36 cellular contexts compared by ENCODE assay signal in genomic region chr11:102486584-102486983, GRCh38. TPM values are rescaled to one million over a fixed set of nuclear protein-coding genes. Genes with fewer than 3 reads are reported as not detected.
"Had no signal": no experiment of that assay in that cellular context is flagged by ENCODE, and none has a peak within 500 bp of the region (broad histone marks: within the 10 kb centered on the region; RNA-seq: fewer than 3 reads in every experiment).

No MANE protein-coding gene starts in this region.

- H3K27me3 ChIP-seq: brain microvascular endothelial cell, esophagus squamous epithelium, gastroesophageal sphincter had no signal

- FAIRE-seq: astrocyte, bronchial epithelial cell, endometrium, endothelial cell of umbilical vein had no signal

- H3K4me1 ChIP-seq: gastroesophageal sphincter, heart right ventricle had no signal

- H3K4me3 Mint-ChIP-seq: activated CD4-positive, alpha-beta memory T cell treated with anti-CD3 and anti-CD28 coated beads, Interleukin-2, amount 10 ng/mL, durations not matched to agents 7 days and 5 days; activated CD4-positive, alpha-beta T cell treated with anti-CD3 and anti-CD28 coated beads, Interleukin-2, amount 10 ng/mL, durations not matched to agents 7 days and 5 days; activated naive CD8-positive, alpha-beta T cell; activated T-cell treated with anti-CD3 and anti-CD28 coated beads, Interleukin-2, amount 50 U/mL, for 24 hours; activated T-cell treated with anti-CD3 and anti-CD28 coated beads, Interleukin-2, amount 50 U/mL, for 72 hours; central memory CD8-positive, alpha-beta T cell; effector memory CD8-positive, alpha-beta T cell had no signal

- H3K4me3 ChIP-seq: coronary artery, esophagus squamous epithelium, gastroesophageal sphincter, heart right ventricle had no signal

- H3K36me3 Mint-ChIP-seq: activated naive CD8-positive, alpha-beta T cell had no signal

- H3K9me3 ChIP-seq: esophagus squamous epithelium, gastroesophageal sphincter, heart right ventricle had no signal

- H3K27ac ChIP-seq: brain microvascular endothelial cell, coronary artery, epithelial cell of prostate, esophagus squamous epithelium, gastroesophageal sphincter, heart right ventricle had no signal

- H3K4me1 Mint-ChIP-seq: central memory CD8-positive, alpha-beta T cell had no signal

- ATAC-seq: activated T-cell treated with anti-CD3 and anti-CD28 coated beads, Interleukin-2, amount 50 U/mL, for 72 hours; effector memory CD8-positive, alpha-beta T cell; gastroesophageal sphincter; heart right ventricle had no signal

- H3K9me3 Mint-ChIP-seq: activated CD4-positive, alpha-beta memory T cell treated with anti-CD3 and anti-CD28 coated beads, Interleukin-2, amount 10 ng/mL, durations not matched to agents 7 days and 5 days; activated CD4-positive, alpha-beta T cell treated with anti-CD3 and anti-CD28 coated beads, Interleukin-2, amount 10 ng/mL, durations not matched to agents 7 days and 5 days; activated T-cell treated with anti-CD3 and anti-CD28 coated beads, Interleukin-2, amount 50 U/mL, for 24 hours; activated T-cell treated with anti-CD3 and anti-CD28 coated beads, Interleukin-2, amount 50 U/mL, for 72 hours; central memory CD8-positive, alpha-beta T cell; effector memory CD8-positive, alpha-beta T cell had no signal

- H3K36me3 ChIP-seq: brain microvascular endothelial cell, esophagus squamous epithelium, gastroesophageal sphincter, heart right ventricle had no signal

- H3K27me3 Mint-ChIP-seq: activated naive CD8-positive, alpha-beta T cell; activated T-cell treated with anti-CD3 and anti-CD28 coated beads, Interleukin-2, amount 50 U/mL, for 24 hours had no signal

- DNase-seq: activated CD4-positive, alpha-beta memory T cell treated with anti-CD3 and anti-CD28 coated beads, Interleukin-2, amount 10 ng/mL, durations not matched to agents 7 days and 5 days; activated CD4-positive, alpha-beta T cell treated with anti-CD3 and anti-CD28 coated beads for 1 hour; activated CD4-positive, alpha-beta T cell treated with anti-CD3 and anti-CD28 coated beads for 4 hours; activated CD4-positive, alpha-beta T cell treated with anti-CD3 and anti-CD28 coated beads, Interleukin-2, amount 10 ng/mL, durations not matched to agents 7 days and 5 days; activated CD4-positive, alpha-beta T cell treated with anti-CD3 and anti-CD28 coated beads, Interleukin-2, amount 50 U/mL, for 4 hours; activated CD8-positive, alpha-beta memory T cell treated with anti-CD3 and anti-CD28 coated beads, Interleukin-2, amount 50 U/mL, for 48 hours; activated effector memory CD4-positive, alpha-beta T cell treated with Interleukin-2 at 50 U/mL for 16 hours; activated gamma-delta T cell treated with Interleukin-2 at 50 U/mL for 16 hours; activated naive CD4-positive, alpha-beta T cell treated with anti-CD3 and anti-CD28 coated beads, Interleukin-2, amount 50 U/mL, for 16 hours; activated naive CD4-positive, alpha-beta T cell treated with Interleukin-2 at 50 U/mL for 16 hours; activated T-cell treated with anti-CD3 and anti-CD28 coated beads for 4 hours; activated T-cell treated with anti-CD3 and anti-CD28 coated beads, Interleukin-2, amount 50 U/mL, for 24 hours; activated T-cell treated with anti-CD3 and anti-CD28 coated beads, Interleukin-2, amount 50 U/mL, for 72 hours; amniotic stem cell; anterior cingulate cortex; brain microvascular endothelial cell; dermis blood vessel endothelial cell; effector CD4-positive, alpha-beta T cell; effector memory CD8-positive, alpha-beta T cell; esophagus squamous epithelium; foreskin melanocyte; heart right ventricle; T-helper 2 cell had no signal

- H3K27ac Mint-ChIP-seq: activated CD4-positive, alpha-beta memory T cell treated with anti-CD3 and anti-CD28 coated beads, Interleukin-2, amount 10 ng/mL, durations not matched to agents 7 days and 5 days; activated CD4-positive, alpha-beta T cell treated with anti-CD3 and anti-CD28 coated beads, Interleukin-2, amount 10 ng/mL, durations not matched to agents 7 days and 5 days; activated naive CD8-positive, alpha-beta T cell; activated T-cell treated with anti-CD3 and anti-CD28 coated beads, Interleukin-2, amount 50 U/mL, for 24 hours; activated T-cell treated with anti-CD3 and anti-CD28 coated beads, Interleukin-2, amount 50 U/mL, for 72 hours; effector memory CD8-positive, alpha-beta T cell had no signal

RNA-seq across cellular contexts. Expression of gene MMP7, which starts 44.0 kb away (rescaled TPM):
- total RNA-seq: activated CD4-positive, alpha-beta memory T cell treated with anti-CD3 and anti-CD28 coated beads, Interleukin-2, amount 10 ng/mL, durations not matched to agents 7 days and 5 days; activated CD4-positive, alpha-beta T cell treated with anti-CD3 and anti-CD28 coated beads, Interleukin-2, amount 10 ng/mL, durations not matched to agents 7 days and 5 days; activated T-cell treated with anti-CD3 and anti-CD28 coated beads, Interleukin-2, amount 50 U/mL, for 72 hours; bronchial epithelial cell; cardiac septum; cerebellum; endothelial cell of umbilical vein; T-helper 1 cell treated with Interleukin-12 subunit alpha and Interleukin-12 subunit beta and Interleukin-4 antibody, amounts not matched to agents 30 ng/mL and 1 ng/mL, for 36 hours had no signal
- polyA plus RNA-seq: fibroblast of lung had no signal
